In the genomic region with DNA sequence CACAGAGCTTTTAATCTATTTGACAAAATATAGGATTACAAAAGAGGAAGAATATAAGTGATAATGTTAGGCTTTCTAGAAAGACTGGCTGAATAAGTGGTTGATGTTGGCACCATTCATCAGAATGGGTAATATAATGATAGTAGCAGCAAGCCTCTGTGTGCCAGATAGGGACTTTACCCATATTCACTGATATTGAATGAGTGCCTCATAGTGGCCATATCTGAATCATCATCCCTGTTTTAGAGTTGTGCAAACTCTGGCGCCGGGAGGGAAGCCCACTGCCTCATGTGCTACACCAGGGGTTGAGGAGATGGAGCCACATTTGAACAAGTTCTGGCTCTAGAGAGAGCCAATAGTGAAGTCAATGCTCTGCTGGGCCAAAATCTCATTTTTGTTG, we compare ENCODE assay signal across 18 cellular contexts.
A peak's percentile ranks its signal among the peaks of the same experiment; 100 is the strongest.
DNase-seq lines count a peak whose midpoint lies in the region; ATAC-seq and TF ChIP-seq lines count a peak whose summit lies in the region.
"Had no signal": no experiment of that assay in that cellular context is flagged by ENCODE, and none has a peak within 500 bp of the region (broad histone marks: within the 10 kb centered on the region; RNA-seq: fewer than 3 reads in every experiment).

No MANE protein-coding gene starts in this region.

- DNase-seq in GM12864 (ENCODE audit: low read depth), result no peak
- no peak for DNase-seq in stimulated activated naive CD8-positive, alpha-beta T cell treated with anti-CD3 and anti-CD28 coated beads, Interleukin-15, Interleukin-2, amounts not matched to agents 100 U/mL and 50 U/mL, for 24 hours
- DNase-seq in nephron progenitor cell, result no peak
- no peak for DNase-seq in endothelial cell (ENCODE audit: low spot score)
- no peak for DNase-seq in central memory CD4-positive, alpha-beta T cell
- DNase-seq: 8988T; ACHN; AML-193; BE2C; CD4-positive, alpha-beta memory T cell; COR-L47; DMS153; DND-41; GOT3; HCEC 1CT had no signal

- no peak overlapping the region for H3K27ac Mint-ChIP-seq in nephron progenitor cell
- no peak overlapping the region for H3K27ac Mint-ChIP-seq in endothelial cell (ENCODE audit: unreplicated experiment)

- peaks cover 6% of the 10 kb centered on the region for H3K4me1 Mint-ChIP-seq in nephron progenitor cell
- H3K4me1 Mint-ChIP-seq in endothelial cell (ENCODE audit: unreplicated experiment), result peaks cover 6% of the 10 kb centered on the region

- H3K9me3 Mint-ChIP-seq in nephron progenitor cell, result peaks cover 14% of the 10 kb centered on the region
- H3K9me3 Mint-ChIP-seq in endothelial cell (ENCODE audit: unreplicated experiment), result no peaks in the 10 kb centered on the region

- ATAC-seq in GM21786 (IDR thresholded peaks at IDR 0.05; ENCODE audit: unreplicated experiment), result peak; percentile 55
- ATAC-seq in stimulated activated naive CD8-positive, alpha-beta T cell treated with anti-CD3 and anti-CD28 coated beads, Interleukin-15, Interleukin-2, amounts not matched to agents 100 U/mL and 50 U/mL, for 24 hours, result peak; percentile 28

- TF ChIP-seq CTCF in GM12864 (IDR thresholded peaks at IDR 0.05; ENCODE audit: low read depth, low read length, missing control alignments) (peak; percentile 9), nephron progenitor cell (IDR thresholded peaks at IDR 0.05) (no peak), endothelial cell (IDR thresholded peaks at IDR 0.05; ENCODE audit: unreplicated experiment) (no peak)

- H3K36me3 Mint-ChIP-seq in nephron progenitor cell (ENCODE audit: low read depth), result no peaks in the 10 kb centered on the region
- no peaks in the 10 kb centered on the region for H3K36me3 Mint-ChIP-seq in endothelial cell (ENCODE audit: low read depth, unreplicated experiment)
- H3K36me3 Mint-ChIP-seq: CD4-positive, alpha-beta memory T cell had no signal

- H3K27me3 Mint-ChIP-seq in nephron progenitor cell (ENCODE audit: low read depth, poor library complexity), result no peaks in the 10 kb centered on the region
- peaks cover 2% of the 10 kb centered on the region for H3K27me3 Mint-ChIP-seq in endothelial cell (ENCODE audit: unreplicated experiment)

- H3K4me3 Mint-ChIP-seq in nephron progenitor cell, result no peak overlapping the region
- no peak overlapping the region for H3K4me3 Mint-ChIP-seq in endothelial cell (ENCODE audit: unreplicated experiment)
- H3K4me3 Mint-ChIP-seq: CD4-positive, alpha-beta memory T cell had no signal

- H3K4me3 ChIP-seq in GM12864 (ENCODE audit: low read depth, low read length), result no peak overlapping the region
- H3K4me3 ChIP-seq: A549; BLaER1 treated with 17β-estradiol and CSF1 and Interleukin-3, amounts not matched to agents 10 nM and 100 nM had no signal
